In genomic region chr15:51382787-51383186, GRCh38 we compare ENCODE assay signal across 9 cellular contexts. TPM values are rescaled to one million over a fixed set of nuclear protein-coding genes. Genes with fewer than 3 reads are reported as not detected.
A peak's percentile ranks its signal among the peaks of the same experiment; 100 is the strongest.
DNase-seq lines count a peak whose midpoint lies in the region; ATAC-seq, FAIRE-seq and TF ChIP-seq lines count a peak whose summit lies in the region.
"Had no signal": no experiment of that assay in that cellular context is flagged by ENCODE, and none has a peak within 500 bp of the region (broad histone marks: within the 10 kb centered on the region; RNA-seq: fewer than 3 reads in every experiment).

No MANE protein-coding gene starts in this region.

- no peaks in the 10 kb centered on the region for H3K9me3 ChIP-seq in Karpas-422 (ENCODE audit: low read length)
- no peaks in the 10 kb centered on the region for H3K9me3 ChIP-seq in keratinocyte (ENCODE audit: control insufficient read depth, low read depth, low read length)

- H3K4me2 ChIP-seq in Karpas-422 (ENCODE audit: low read depth, low read length, poor library complexity, severe bottlenecking): no peak overlapping the region
- H3K4me2 ChIP-seq in keratinocyte (ENCODE audit: control insufficient read depth, extremely low read depth, insufficient read depth, low read depth, low read length): no peak overlapping the region

- H3K36me3 ChIP-seq in Karpas-422 (ENCODE audit: insufficient read depth, low read length): no peaks in the 10 kb centered on the region
- H3K36me3 ChIP-seq in keratinocyte (ENCODE audit: control insufficient read depth in 2 of 2, extremely low read depth in 1 of 2, insufficient read depth in 2 of 2, low read length in 2 of 2): no peaks in the 10 kb centered on the region

- H3K27me3 ChIP-seq in Karpas-422 (ENCODE audit: low read length) (no peaks in the 10 kb centered on the region), keratinocyte (ENCODE audit: control insufficient read depth, extremely low read depth, insufficient read depth, low read length) (no peaks in the 10 kb centered on the region)

- no peaks in the 10 kb centered on the region for H4K20me1 ChIP-seq in Karpas-422 (ENCODE audit: insufficient read depth, low read depth, low read length)
- H4K20me1 ChIP-seq in keratinocyte (ENCODE audit: control insufficient read depth, extremely low read depth, insufficient read depth, low read length): no peaks in the 10 kb centered on the region

- H3K9ac ChIP-seq in Karpas-422 (ENCODE audit: low read length) (no peak overlapping the region), keratinocyte (ENCODE audit: control insufficient read depth, extremely low read depth, insufficient read depth, low read length) (no peak overlapping the region)

- TF ChIP-seq CTCF in WI38 (IDR thresholded peaks at IDR 0.05; ENCODE audit: low read depth, low read length): peak; percentile 75
- peak; percentile 42 to 63 (median 56) for TF ChIP-seq CTCF in keratinocyte (optimal IDR thresholded peaks at IDR 0.05 in 1 of 3, IDR thresholded peaks at IDR 0.05 in 1 of 3, conservative IDR thresholded peaks at IDR 0.05 in 1 of 3; ENCODE audit: extremely low read depth in 1 of 3, insufficient read depth in 2 of 3, low read length in 3 of 3)

- no peak overlapping the region for H3K27ac ChIP-seq in Karpas-422 (ENCODE audit: low read length)
- no peak overlapping the region for H3K27ac ChIP-seq in keratinocyte (ENCODE audit: control insufficient read depth, insufficient read depth, low read length)

- DNase-seq in DMS 273 (lab: John Stamatoyannopoulos, UW; ENCODE audit: unreplicated experiment) (peak; percentile 62), DMS 273 treated with DMSO at 0.1 percent for 48 hours (lab: John Stamatoyannopoulos, UW) (no peak), Karpas-422 (peak; percentile 80), keratinocyte (ENCODE audit: low read depth, low spot score) (no peak)
- DNase-seq in effector CD4-positive, alpha-beta T cell: no peak

- no peak for FAIRE-seq in keratinocyte (lab: Jason Lieb, UNC)
- FAIRE-seq: A204.1 had no signal

- no peaks in the 10 kb centered on the region for H3K9me1 ChIP-seq in keratinocyte (ENCODE audit: control insufficient read depth, extremely low read depth, insufficient read depth, low read length)

- ATAC-seq in HG03025 (IDR thresholded peaks at IDR 0.05; ENCODE audit: low FRiP score, unreplicated experiment) (no peak), HG02798 (IDR thresholded peaks at IDR 0.05; ENCODE audit: poor library complexity, unreplicated experiment) (no peak)

- dilution Hi-C loops in keratinocyte (cut with MboI; ENCODE audit: extremely low pct_ligation_motif_present, low sequenced_read_pairs): no loop called here

- H3K4me1 ChIP-seq in Karpas-422 (ENCODE audit: low read length) (no peaks in the 10 kb centered on the region), keratinocyte (ENCODE audit: control insufficient read depth, extremely low read depth, insufficient read depth, low read length) (no peaks in the 10 kb centered on the region)

- H3K9me2 ChIP-seq in Karpas-422 (replicated peaks; ENCODE audit: insufficient read depth, low read length): no peaks in the 10 kb centered on the region

- H2AFZ ChIP-seq in Karpas-422 (ENCODE audit: low read length) (no peak overlapping the region), keratinocyte (ENCODE audit: control insufficient read depth, low read length) (no peak overlapping the region)

- H3K79me2 ChIP-seq in Karpas-422 (ENCODE audit: low read length) (no peaks in the 10 kb centered on the region), keratinocyte (ENCODE audit: control insufficient read depth, insufficient read depth, low read length) (no peaks in the 10 kb centered on the region)

- H3K4me3 ChIP-seq in Karpas-422 (ENCODE audit: low read length) (no peak overlapping the region), WI38 (ENCODE audit: low read depth, low read length) (no peak overlapping the region), keratinocyte (ENCODE audit: control insufficient read depth in 2 of 3, extremely low read depth in 1 of 3, insufficient read depth in 2 of 3, low read depth in 1 of 3, low read length in 3 of 3) (no peak overlapping the region)

RNA-seq across cellular contexts. Expression of gene GLDN, which starts 41.3 kb away (rescaled TPM):
- total RNA-seq in Karpas-422 (2014; rRNA removed; shearing (Covaris generic); ENCODE audit: low replicate concordance): not detected in 2 replicates
- 0.09 TPM in 1 of 3 replicates, not detected in the others for polyA plus RNA-seq in keratinocyte
- polyA plus RNA-seq in keratinocyte (2011; ENCODE audit: low read depth): 0.19 TPM
- polyA plus RNA-seq in keratinocyte (2011; cell fraction: cytosol; rRNA removed): not detected in 2 replicates
- polyA plus RNA-seq in keratinocyte (2011; cell fraction: nucleus; rRNA removed): 0.04 TPM in 1 of 2 replicates, not detected in the other
- polyA plus RNA-seq in keratinocyte (2012; ENCODE audit: low replicate concordance): 0.16 TPM in 1 of 2 replicates, not detected in the other
- polyA minus RNA-seq in keratinocyte: not detected in 3 replicates
- not detected for polyA minus RNA-seq in keratinocyte (2011; cell fraction: cytosol; rRNA and poly(A)+ RNA removed)
- polyA minus RNA-seq in keratinocyte (2011; cell fraction: nucleus; rRNA and poly(A)+ RNA removed): not detected in 2 replicates

RNA-seq across cellular contexts. Expression of gene CYP19A1, which starts 44.4 kb away (rescaled TPM):
- total RNA-seq in Karpas-422 (2014; rRNA removed; shearing (Covaris generic); ENCODE audit: low replicate concordance): 2.2 and 2.4 TPM in 2 replicates
- polyA plus RNA-seq in keratinocyte: not detected in 3 replicates
- not detected for polyA plus RNA-seq in keratinocyte (2011; ENCODE audit: low read depth)
- not detected in 2 replicates for polyA plus RNA-seq in keratinocyte (2011; cell fraction: cytosol; rRNA removed)
- not detected in 2 replicates for polyA plus RNA-seq in keratinocyte (2011; cell fraction: nucleus; rRNA removed)
- polyA plus RNA-seq in keratinocyte (2012; ENCODE audit: low replicate concordance): not detected in 2 replicates
- not detected in 3 replicates for polyA minus RNA-seq in keratinocyte
- polyA minus RNA-seq in keratinocyte (2011; cell fraction: cytosol; rRNA and poly(A)+ RNA removed): not detected
- polyA minus RNA-seq in keratinocyte (2011; cell fraction: nucleus; rRNA and poly(A)+ RNA removed): not detected in 2 replicates

Comparison
In these comparisons a context has a peak if more than half of its experiments do, and no peak if none do; other contexts are left out.
1. DNase-seq: peak in DMS 273 (single experiment) and Karpas-422 (single experiment); none in DMS 273 treated with DMSO at 0.1 percent for 48 hours (single experiment), keratinocyte (single experiment) and effector CD4-positive, alpha-beta T cell (single experiment).